24 cellular contexts compared by ENCODE assay signal in genomic region chr12:111201036-111201435, GRCh38.
DNase-seq lines count a peak whose midpoint lies in the region; ATAC-seq, FAIRE-seq and TF ChIP-seq lines count a peak whose summit lies in the region.
"Had no signal": no experiment of that assay in that cellular context is flagged by ENCODE, and none has a peak within 500 bp of the region (broad histone marks: within the 10 kb centered on the region; RNA-seq: fewer than 3 reads in every experiment).

No MANE protein-coding gene starts in this region.

- H3K36me3 ChIP-seq in small intestine (ENCODE audit: control insufficient read depth in 2 of 2, insufficient read depth in 2 of 2, low read length in 2 of 2): no peaks in the 10 kb centered on the region
- H3K36me3 ChIP-seq: adrenal gland, MG63 had no signal

- no peaks in the 10 kb centered on the region for H3K4me1 ChIP-seq in small intestine (ENCODE audit: control insufficient read depth in 2 of 2, insufficient read depth in 1 of 2, low read depth in 1 of 2, low read length in 1 of 2)
- H3K4me1 ChIP-seq: adrenal gland, Caco-2, foreskin keratinocyte had no signal

- no peaks in the 10 kb centered on the region for H3K27me3 ChIP-seq in small intestine (ENCODE audit: control insufficient read depth in 2 of 2, insufficient read depth in 2 of 2, low read length in 2 of 2)
- H3K27me3 ChIP-seq: MG63 had no signal

- no peak for ATAC-seq in GM18861 (IDR thresholded peaks at IDR 0.05; ENCODE audit: unreplicated experiment)
- no peak for ATAC-seq in GM21515 (IDR thresholded peaks at IDR 0.05; ENCODE audit: unreplicated experiment)
- ATAC-seq: foreskin keratinocyte, GM12878, left cardiac atrium had no signal

- H3K4me3 ChIP-seq in small intestine (ENCODE audit: low read depth in 1 of 2, low read length in 2 of 2): no peak overlapping the region
- H3K4me3 ChIP-seq: adrenal gland, GM12878, MG63 had no signal

- no peaks in the 10 kb centered on the region for H3K9me3 Mint-ChIP-seq in mesothelial cell of epicardium
- H3K9me3 Mint-ChIP-seq: dendritic cell treated with granulocyte-macrophage colony-stimulating factor and Interleukin-4, amounts not matched to agents 40 ng/mL and 50 ng/mL, for 4 days; nephron had no signal

- DNase-seq in DMS 273 (lab: John Stamatoyannopoulos, UW; ENCODE audit: unreplicated experiment): peak; percentile 48
- no peak for DNase-seq in DMS 273 treated with DMSO at 0.1 percent for 48 hours (lab: John Stamatoyannopoulos, UW)
- DNase-seq in NCI-H2171 (lab: John Stamatoyannopoulos, UW): peak; percentile 80
- peak; percentile 37 for DNase-seq in RPMI8226
- DNase-seq in mesothelial cell of epicardium (ENCODE audit: low spot score in 2 of 2, unreplicated experiment in 2 of 2): peak; percentile 37 to 66
- DNase-seq in small intestine: no peak
- DNase-seq: activated effector memory CD4-positive, alpha-beta T cell treated with anti-CD3 and anti-CD28 coated beads, Interleukin-2, amount 50 U/mL, for 16 hours; adrenal gland; Caco-2; foreskin keratinocyte; GDM1; left cardiac atrium; MG63; NCI-H2029; stimulated activated CD4-positive, alpha-beta T cell treated with anti-CD3 and anti-CD28 coated beads, Interleukin-4, amount 100 ng/mL, for 1 hour; T1000 had no signal

- H3K9me3 ChIP-seq in small intestine (ENCODE audit: control insufficient read depth, low read depth): no peaks in the 10 kb centered on the region
- H3K9me3 ChIP-seq: adrenal gland, Caco-2, MG63 had no signal

- 42 to 50% (median 44%) methylated on average over 9 of the region's 9 CpGs for WGBS in small intestine, 3 donors

- no peaks in the 10 kb centered on the region for H3K36me3 Mint-ChIP-seq in mesothelial cell of epicardium

- TF ChIP-seq CTCF in mesothelial cell of epicardium (IDR thresholded peaks at IDR 0.05; ENCODE audit: unreplicated experiment): no peak

- no peak for FAIRE-seq in small intestine (lab: Jason Lieb, UNC)
- FAIRE-seq: GM12878 had no signal

- no peak overlapping the region for H3K27ac ChIP-seq in small intestine (ENCODE audit: low read depth in 1 of 2, low read length in 1 of 2)
- H3K27ac ChIP-seq: 22Rv1, adrenal gland, epithelial cell of prostate, foreskin keratinocyte had no signal

- H3K4me1 Mint-ChIP-seq in mesothelial cell of epicardium: peaks cover 26% of the 10 kb centered on the region

- no peak overlapping the region for H3K27ac Mint-ChIP-seq in mesothelial cell of epicardium
- H3K27ac Mint-ChIP-seq: dendritic cell treated with granulocyte-macrophage colony-stimulating factor and Interleukin-4, amounts not matched to agents 40 ng/mL and 50 ng/mL, for 4 days; nephron; progenitor cell of endocrine pancreas had no signal

- H3K4me3 Mint-ChIP-seq in mesothelial cell of epicardium: no peak overlapping the region
- H3K4me3 Mint-ChIP-seq: dendritic cell treated with granulocyte-macrophage colony-stimulating factor and Interleukin-4, amounts not matched to agents 40 ng/mL and 50 ng/mL, for 4 days; nephron had no signal

- peaks cover 41% of the 10 kb centered on the region for H3K27me3 Mint-ChIP-seq in mesothelial cell of epicardium (ENCODE audit: low read depth)
- H3K27me3 Mint-ChIP-seq: progenitor cell of endocrine pancreas had no signal

Comparison
In these comparisons a context has a peak if more than half of its experiments do, and no peak if none do; other contexts are left out.
1. DNase-seq: peak in DMS 273 (single experiment), NCI-H2171 (single experiment), RPMI8226 (single experiment) and mesothelial cell of epicardium (2 of 2); none in DMS 273 treated with DMSO at 0.1 percent for 48 hours (single experiment) and small intestine (single experiment).